In genomic region chr11:8061555-8062428, GRCh38 we compare ENCODE assay signal across 17 cellular contexts. TPM values are rescaled to one million over a fixed set of nuclear protein-coding genes. Genes with fewer than 3 reads are reported as not detected.
DNase-seq lines count a peak whose midpoint lies in the region; ATAC-seq and TF ChIP-seq lines count a peak whose summit lies in the region.
"Had no signal": no experiment of that assay in that cellular context is flagged by ENCODE, and none has a peak within 500 bp of the region (broad histone marks: within the 10 kb centered on the region; RNA-seq: fewer than 3 reads in every experiment).

No MANE protein-coding gene starts in this region.

- DNase-seq in left ventricle myocardium superior (peak; percentile 24), heart right ventricle (no peak), glutamatergic neuron (peak; percentile 36), neuronal stem cell (ENCODE audit: low spot score) (no peak), uterus (peak in 1 of 2 donors; percentile 15), prostate gland (ENCODE audit: low spot score) (no peak)
- DNase-seq: Caco-2, NCI-H1092, NCI-H2107, NCI-H226, NCI-H526 treated with DMSO at 0.1 percent for 48 hours had no signal

- H3K36me3 ChIP-seq in heart right ventricle (no peaks in the 10 kb centered on the region), neuronal stem cell (replicated peaks in 1 of 2; ENCODE audit: control insufficient read depth in 2 of 2, insufficient read depth in 2 of 2, low read length in 2 of 2) (no peaks in the 10 kb centered on the region), uterus (no peaks in the 10 kb centered on the region), prostate gland (no peaks in the 10 kb centered on the region)

- H3K79me1 ChIP-seq in neuronal stem cell (ENCODE audit: low read depth, low read length) = peaks cover 2% of the 10 kb centered on the region

- no peak overlapping the region for H3K4ac ChIP-seq in neuronal stem cell (ENCODE audit: low read length)

- peaks cover 5% of the 10 kb centered on the region for H3K4me1 Mint-ChIP-seq in glutamatergic neuron (ENCODE audit: low read depth, unreplicated experiment)

- no peak overlapping the region for H3K27ac Mint-ChIP-seq in glutamatergic neuron (ENCODE audit: unreplicated experiment)

- no peak overlapping the region for H4K8ac ChIP-seq in neuronal stem cell (ENCODE audit: low read depth, low read length)

- no peak overlapping the region for H3K23ac ChIP-seq in neuronal stem cell (ENCODE audit: low read depth, low read length, poor library complexity)

- peaks cover 3% of the 10 kb centered on the region for H3K27me3 Mint-ChIP-seq in glutamatergic neuron (ENCODE audit: unreplicated experiment)

- H3K4me1 ChIP-seq in heart right ventricle (peaks cover 17 to 78% (median 55%) of the 10 kb centered on the region in 9 donors), neuronal stem cell (ENCODE audit: control insufficient read depth in 2 of 2, insufficient read depth in 1 of 2, low read depth in 1 of 2, low read length in 2 of 2) (peaks cover 0 to 4% of the 10 kb centered on the region in 2 donors), uterus (peaks cover 28 to 34% of the 10 kb centered on the region in 2 donors), prostate gland (replicated peaks) (no peaks in the 10 kb centered on the region)
- H3K4me1 ChIP-seq: A549, Caco-2 had no signal

- H3K36me3 Mint-ChIP-seq in glutamatergic neuron (ENCODE audit: unreplicated experiment) = no peaks in the 10 kb centered on the region

- peaks cover 2% of the 10 kb centered on the region for H3K9me3 Mint-ChIP-seq in glutamatergic neuron (ENCODE audit: unreplicated experiment)

- H3K4me3 ChIP-seq in heart right ventricle (no peak overlapping the region), neuronal stem cell (ENCODE audit: low read length in 2 of 2) (no peak overlapping the region), uterus (no peak overlapping the region), prostate gland (no peak overlapping the region)
- H3K4me3 ChIP-seq: A549, K562 had no signal

- ATAC-seq in left ventricle myocardium superior (no peak), heart right ventricle (no peak), GM18502 (IDR thresholded peaks at IDR 0.05; ENCODE audit: poor library complexity, unreplicated experiment) (no peak), GM21423 (IDR thresholded peaks at IDR 0.05; ENCODE audit: unreplicated experiment) (no peak)
- ATAC-seq: A549, HCT116, K562 had no signal

- peak overlapping the region; percentile 76 for H2AK5ac ChIP-seq in neuronal stem cell (ENCODE audit: low read depth, low read length)

- TF ChIP-seq CTCF in heart right ventricle (IDR thresholded peaks at IDR 0.05) = no peak
- TF ChIP-seq CTCF in glutamatergic neuron (IDR thresholded peaks at IDR 0.05; ENCODE audit: partially characterized antibody, unreplicated experiment) = no peak
- TF ChIP-seq CTCF in uterus (IDR thresholded peaks at IDR 0.05) = no peak
- TF ChIP-seq CTCF in prostate gland (IDR thresholded peaks at IDR 0.05) = no peak

- peak overlapping the region; percentile 47 for H2BK15ac ChIP-seq in neuronal stem cell (ENCODE audit: low read length)

- H3K4me3 Mint-ChIP-seq in glutamatergic neuron (ENCODE audit: unreplicated experiment) = no peak overlapping the region

- peak overlapping the region; percentile 14 for H3K14ac ChIP-seq in neuronal stem cell (ENCODE audit: low read length)

- no peak overlapping the region for H2BK120ac ChIP-seq in neuronal stem cell (ENCODE audit: low read depth, low read length)

- no peak overlapping the region for H3K4me2 ChIP-seq in neuronal stem cell (ENCODE audit: insufficient read depth, low read length, poor library complexity, severe bottlenecking)
- H3K4me2 ChIP-seq: A549 had no signal

- no peak overlapping the region for H4K91ac ChIP-seq in neuronal stem cell (ENCODE audit: low read depth, low read length, poor library complexity)

- H2BK12ac ChIP-seq in neuronal stem cell (ENCODE audit: low read length) = no peak overlapping the region

- intact Hi-C loops in left ventricle myocardium superior (cut with micrococcal nuclease) = no loop called here
- intact Hi-C loops in heart right ventricle (cut with DNase I) = no loop called here
- intact Hi-C loops in uterus (cut with DNase I; ENCODE audit: low total_unique reads) = no loop called here
- intact Hi-C loops in prostate gland (cut with DNase I) = no loop called here

- 89 to 91% methylated on average over 22 of the region's 22 CpGs for WGBS in heart right ventricle, 2 donors
- WGBS in neuronal stem cell (ENCODE audit: extremely low coverage in 2 of 2, insufficient read length in 2 of 2, insufficient replicate concordance in 1 of 2), 2 donors = no CpG with 5 or more reads among the region's 22 CpGs
- 95% methylated on average over 22 of the region's 22 CpGs for whole genome bisulfite sequencing in prostate gland

- H3K27ac ChIP-seq in heart right ventricle = peak overlapping the region in 4 of 10 donors; percentile 67 to 84 (median 74)
- H3K27ac ChIP-seq in neuronal stem cell (replicated peaks; ENCODE audit: low read length) = no peak overlapping the region
- peak overlapping the region; percentile 72 to 92 for H3K27ac ChIP-seq in uterus
- no peak overlapping the region for H3K27ac ChIP-seq in prostate gland
- H3K27ac ChIP-seq: A549 had no signal

- no peak overlapping the region for H2AFZ ChIP-seq in neuronal stem cell (ENCODE audit: low read length)

- H3K9me3 ChIP-seq in heart right ventricle = no peaks in the 10 kb centered on the region
- H3K9me3 ChIP-seq in neuronal stem cell (replicated peaks in 1 of 2; ENCODE audit: control insufficient read depth in 2 of 2, insufficient read depth in 1 of 2, low read depth in 1 of 2, low read length in 2 of 2) = no peaks in the 10 kb centered on the region
- H3K9me3 ChIP-seq in uterus = no peaks in the 10 kb centered on the region
- no peaks in the 10 kb centered on the region for H3K9me3 ChIP-seq in prostate gland
- H3K9me3 ChIP-seq: A549, Caco-2 had no signal

- no peak for TF ChIP-seq POLR2A in uterus (IDR thresholded peaks at IDR 0.05)
- TF ChIP-seq POLR2A in prostate gland (IDR thresholded peaks at IDR 0.05) = no peak

- H2BK5ac ChIP-seq in neuronal stem cell (ENCODE audit: low read length) = peak overlapping the region; percentile 30

- H3K9ac ChIP-seq in neuronal stem cell (ENCODE audit: low read depth, low read length, poor library complexity) = no peak overlapping the region

- H3K27me3 ChIP-seq in heart right ventricle = no peaks in the 10 kb centered on the region
- H3K27me3 ChIP-seq in neuronal stem cell (ENCODE audit: control insufficient read depth in 3 of 3, insufficient read depth in 3 of 3, low read depth in 1 of 3, low read length in 3 of 3) = peaks cover 0 to 40% (median 0%) of the 10 kb centered on the region in 3 experiments
- no peaks in the 10 kb centered on the region for H3K27me3 ChIP-seq in uterus
- no peaks in the 10 kb centered on the region for H3K27me3 ChIP-seq in prostate gland (replicated peaks; ENCODE audit: insufficient read depth)

- H3K18ac ChIP-seq in neuronal stem cell (ENCODE audit: low read length) = peak overlapping the region; percentile 7

RNA-seq across cellular contexts. Expression of gene TUB, which starts 19.2 kb away (rescaled TPM):
- total RNA-seq in left ventricle myocardium superior = 22.3 TPM
- total RNA-seq in heart right ventricle = 10 to 100 TPM; 11.6 to 28.2 (median 20.2) TPM
- polyA plus RNA-seq in heart right ventricle = 1 to 10 TPM; 2.4 to 3.7 TPM
- 2.8 TPM for total RNA-seq in glutamatergic neuron (ENCODE audit: unreplicated experiment)
- polyA plus RNA-seq in neuronal stem cell (2013, experiment 1 of 2) = 20.7 TPM
- 20.5 TPM for polyA plus RNA-seq in neuronal stem cell (2013, experiment 2 of 2)
- 10 to 100 TPM; 12.6 to 57.4 (median 37.8) TPM for total RNA-seq in uterus
- 10 to 100 TPM in 1 of 2 donors, 1 to 10 TPM in 1; 9.2 to 14.5 TPM for total RNA-seq in prostate gland
- total RNA-seq: Caco-2, K562, OCI-LY7 had no signal
- polyA plus RNA-seq: K562 had no signal

Comparison
In these comparisons a context has a peak if more than half of its experiments do, and no peak if none do; other contexts are left out.
1. DNase-seq: peak in left ventricle myocardium superior (single experiment) and glutamatergic neuron (single experiment); none in heart right ventricle (0 of 2), neuronal stem cell (single experiment) and prostate gland (single experiment).
2. H3K27ac ChIP-seq: peak in uterus (2 of 2); none in neuronal stem cell (single experiment) and prostate gland (0 of 2).